Comparison of ENCODE assay signal across 20 cellular contexts in the genomic region with DNA sequence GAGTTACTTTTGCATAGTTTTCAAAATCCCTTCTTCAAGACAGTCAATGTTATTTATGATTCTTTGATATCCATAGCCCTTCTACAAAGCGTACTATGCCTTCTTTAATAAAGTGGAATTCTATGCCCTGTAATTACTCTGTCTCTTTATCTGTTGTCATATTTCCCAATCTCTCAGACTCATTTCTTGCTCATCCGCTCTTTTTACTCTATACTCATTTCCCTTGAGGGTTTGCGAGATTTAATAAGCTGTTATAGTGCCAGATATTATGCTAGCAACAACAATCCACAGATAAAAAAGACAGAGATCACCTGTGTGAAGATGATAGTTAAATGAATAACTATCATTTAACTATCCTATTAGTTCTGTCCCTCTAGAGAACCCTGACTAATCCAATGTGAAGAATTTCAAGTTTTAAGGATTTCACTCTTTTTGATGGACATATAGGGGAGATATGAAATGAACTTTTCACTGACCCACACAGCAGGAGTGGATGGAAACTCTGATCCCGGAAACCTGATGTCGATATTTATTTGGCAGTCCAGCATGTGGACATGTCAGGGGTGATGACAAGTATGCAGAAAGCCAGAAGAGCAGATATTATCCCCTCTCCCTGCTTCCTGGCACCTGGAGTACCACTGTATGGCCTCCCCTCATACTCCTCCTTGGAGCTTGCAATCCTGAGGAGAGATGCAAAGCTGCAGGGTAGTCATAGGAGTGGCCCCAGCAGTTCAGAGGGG. TPM values are rescaled to one million over a fixed set of nuclear protein-coding genes. Genes with fewer than 3 reads are reported as not detected.
A peak's percentile ranks its signal among the peaks of the same experiment; 100 is the strongest.
DNase-seq lines count a peak whose midpoint lies in the region; ATAC-seq, FAIRE-seq and TF ChIP-seq lines count a peak whose summit lies in the region.
"Had no signal": no experiment of that assay in that cellular context is flagged by ENCODE, and none has a peak within 500 bp of the region (broad histone marks: within the 10 kb centered on the region; RNA-seq: fewer than 3 reads in every experiment).

No MANE protein-coding gene starts in this region.

- H3K4me3 Mint-ChIP-seq in activated CD4-positive, alpha-beta T cell treated with anti-CD3 and anti-CD28 coated beads, Interleukin-2, amount 10 ng/mL, durations not matched to agents 24 days and 14 days, result peak overlapping the region; percentile 69
- H3K4me3 Mint-ChIP-seq in activated naive CD8-positive, alpha-beta T cell treated with anti-CD3 and anti-CD28 coated beads, Interleukin-2, amount 50 U/mL, for 24 hours, result no peak overlapping the region

- H3K27me3 Mint-ChIP-seq in activated CD4-positive, alpha-beta T cell treated with anti-CD3 and anti-CD28 coated beads, Interleukin-2, amount 10 ng/mL, durations not matched to agents 24 days and 14 days, result no peaks in the 10 kb centered on the region
- H3K27me3 Mint-ChIP-seq in activated naive CD8-positive, alpha-beta T cell treated with anti-CD3 and anti-CD28 coated beads, Interleukin-2, amount 50 U/mL, for 24 hours, result no peaks in the 10 kb centered on the region

- H3K9me2 ChIP-seq in Loucy (replicated peaks; ENCODE audit: low read depth, low read length), result no peaks in the 10 kb centered on the region

- no peaks in the 10 kb centered on the region for H3K9me3 Mint-ChIP-seq in activated CD4-positive, alpha-beta T cell treated with anti-CD3 and anti-CD28 coated beads, Interleukin-2, amount 10 ng/mL, durations not matched to agents 24 days and 14 days
- no peaks in the 10 kb centered on the region for H3K9me3 Mint-ChIP-seq in activated naive CD8-positive, alpha-beta T cell treated with anti-CD3 and anti-CD28 coated beads, Interleukin-2, amount 50 U/mL, for 24 hours

- H3K27me3 ChIP-seq in Loucy (ENCODE audit: insufficient read depth, low read length, poor library complexity, severe bottlenecking) (no peaks in the 10 kb centered on the region), neuronal stem cell (ENCODE audit: control insufficient read depth in 3 of 3, insufficient read depth in 3 of 3, low read depth in 1 of 3, low read length in 3 of 3) (no peaks in the 10 kb centered on the region)
- H3K27me3 ChIP-seq: brain microvascular endothelial cell, SJSA1 had no signal

- intact Hi-C loops in activated CD4-positive, alpha-beta T cell treated with anti-CD3 and anti-CD28 coated beads, Interleukin-2, amount 10 ng/mL, durations not matched to agents 24 days and 14 days (cut with micrococcal nuclease), result loop anchor here (5.0 kb wide), 2 partner anchors 820 to 1005 kb away; no protein-coding TSS in a partner anchor

- H2BK12ac ChIP-seq in neuronal stem cell (ENCODE audit: low read length), result no peak overlapping the region

- H4K8ac ChIP-seq in neuronal stem cell (ENCODE audit: low read depth, low read length), result no peak overlapping the region

- H4K91ac ChIP-seq in neuronal stem cell (ENCODE audit: low read depth, low read length, poor library complexity), result no peak overlapping the region

- no peak overlapping the region for H2BK5ac ChIP-seq in neuronal stem cell (ENCODE audit: low read length)

- no peak for TF ChIP-seq POLR2A in GM12891 (IDR thresholded peaks at IDR 0.05; ENCODE audit: low read depth, low read length)

- H3F3A ChIP-seq in Loucy (ENCODE audit: low read depth), result peaks cover 5% of the 10 kb centered on the region; the same call in 1 of the 2 replicates

- peak overlapping the region; percentile 87 for H3K27ac Mint-ChIP-seq in activated CD4-positive, alpha-beta T cell treated with anti-CD3 and anti-CD28 coated beads, Interleukin-2, amount 10 ng/mL, durations not matched to agents 24 days and 14 days
- H3K27ac Mint-ChIP-seq in activated naive CD8-positive, alpha-beta T cell treated with anti-CD3 and anti-CD28 coated beads, Interleukin-2, amount 50 U/mL, for 24 hours, result peak overlapping the region; percentile 71

- no peak overlapping the region for H2AK5ac ChIP-seq in neuronal stem cell (ENCODE audit: low read depth, low read length)

- H2AFZ ChIP-seq in Loucy (ENCODE audit: low read length) (no peak overlapping the region), neuronal stem cell (ENCODE audit: low read length) (no peak overlapping the region)

- H3K27ac ChIP-seq in neuronal stem cell (replicated peaks; ENCODE audit: low read length), result no peak overlapping the region
- H3K27ac ChIP-seq: coronary artery had no signal

- no peak for FAIRE-seq in GM12891 (lab: Jason Lieb, UNC)
- FAIRE-seq: A204.1, RCC 7860 had no signal

- no CpG with 5 or more reads among the region's 5 CpGs for WGBS in neuronal stem cell (ENCODE audit: extremely low coverage in 2 of 2, insufficient read length in 2 of 2, insufficient replicate concordance in 1 of 2), 2 donors

- ATAC-seq in activated naive CD8-positive, alpha-beta T cell treated with anti-CD3 and anti-CD28 coated beads, Interleukin-2, amount 50 U/mL, for 24 hours, result no peak

- no peak overlapping the region for H3K14ac ChIP-seq in neuronal stem cell (ENCODE audit: low read length)

- H2BK15ac ChIP-seq in neuronal stem cell (ENCODE audit: low read length), result no peak overlapping the region

- DNase-seq in activated CD4-positive, alpha-beta T cell treated with anti-CD3 and anti-CD28 coated beads, Interleukin-2, amount 10 ng/mL, durations not matched to agents 24 days and 14 days, result no peak
- no peak for DNase-seq in activated CD4-positive, alpha-beta T cell treated with anti-CD3 and anti-CD28 coated beads for 1 hour
- DNase-seq in activated naive CD8-positive, alpha-beta T cell treated with anti-CD3 and anti-CD28 coated beads, Interleukin-2, amount 50 U/mL, for 24 hours, result no peak
- DNase-seq in neuronal stem cell (ENCODE audit: low spot score) (no peak), GM12891 (ENCODE audit: insufficient read length, low spot score) (no peak), islet precursor cell (no peak), NCI-H2196 (lab: John Stamatoyannopoulos, UW; ENCODE audit: unreplicated experiment) (no peak)
- DNase-seq: activated CD4-positive, CD25-positive, alpha-beta regulatory T cell; brain microvascular endothelial cell; C1 segment of cervical spinal cord; NCI-H1105; NCI-H2081; NK-92 treated with Interleukin-12 subunit alpha and Interleukin-12 subunit beta, amount 100 ng/mL, for 24 hours; nucleus accumbens; substantia nigra had no signal

- H3K4me2 ChIP-seq in Loucy (ENCODE audit: low read depth, low read length, poor library complexity, severe bottlenecking) (peak overlapping the region; percentile 74), neuronal stem cell (ENCODE audit: insufficient read depth, low read length, poor library complexity, severe bottlenecking) (no peak overlapping the region)

- H3K4me1 ChIP-seq in Loucy (ENCODE audit: insufficient read depth, low read length, poor library complexity, severe bottlenecking), result peaks cover 75% of the 10 kb centered on the region
- H3K4me1 ChIP-seq in neuronal stem cell (ENCODE audit: control insufficient read depth in 2 of 2, insufficient read depth in 1 of 2, low read depth in 1 of 2, low read length in 2 of 2), result peaks cover 16 to 20% of the 10 kb centered on the region in 2 donors

- no peak overlapping the region for H3K4ac ChIP-seq in neuronal stem cell (ENCODE audit: low read length)

- H3K36me3 ChIP-seq in Loucy (ENCODE audit: insufficient read depth, low read length) (no peaks in the 10 kb centered on the region), neuronal stem cell (replicated peaks in 1 of 2; ENCODE audit: control insufficient read depth in 2 of 2, insufficient read depth in 2 of 2, low read length in 2 of 2) (no peaks in the 10 kb centered on the region)

- H3K9me3 ChIP-seq in Loucy (ENCODE audit: insufficient read depth, low read depth, low read length) (no peaks in the 10 kb centered on the region), neuronal stem cell (replicated peaks in 1 of 2; ENCODE audit: control insufficient read depth in 2 of 2, insufficient read depth in 1 of 2, low read depth in 1 of 2, low read length in 2 of 2) (no peaks in the 10 kb centered on the region)
- H3K9me3 ChIP-seq: SJSA1 had no signal

- peaks cover 18% of the 10 kb centered on the region for H3K79me2 ChIP-seq in Loucy (ENCODE audit: insufficient read depth, low read length)

- peak overlapping the region; percentile 5 for H3K18ac ChIP-seq in neuronal stem cell (ENCODE audit: low read length)

- peak overlapping the region; percentile 64 for H3K4me3 ChIP-seq in Loucy (ENCODE audit: low read length, poor library complexity, severe bottlenecking)
- no peak overlapping the region for H3K4me3 ChIP-seq in neuronal stem cell (ENCODE audit: low read length in 2 of 2)
- H3K4me3 ChIP-seq: coronary artery, SJSA1 had no signal

- peaks cover 68% of the 10 kb centered on the region for H3K36me3 Mint-ChIP-seq in activated CD4-positive, alpha-beta T cell treated with anti-CD3 and anti-CD28 coated beads, Interleukin-2, amount 10 ng/mL, durations not matched to agents 24 days and 14 days (ENCODE audit: low read depth)
- peaks cover 14% of the 10 kb centered on the region for H3K36me3 Mint-ChIP-seq in activated naive CD8-positive, alpha-beta T cell treated with anti-CD3 and anti-CD28 coated beads, Interleukin-2, amount 50 U/mL, for 24 hours (ENCODE audit: low read depth)

- H3K9ac ChIP-seq in Loucy (ENCODE audit: low read depth, low read length, poor library complexity, severe bottlenecking) (peak overlapping the region; percentile 57), neuronal stem cell (ENCODE audit: low read depth, low read length, poor library complexity) (no peak overlapping the region)

- H3K23ac ChIP-seq in neuronal stem cell (ENCODE audit: low read depth, low read length, poor library complexity), result no peak overlapping the region

- TF ChIP-seq CTCF in Loucy (conservative IDR thresholded peaks at IDR 0.05; ENCODE audit: low read length), result no peak

- no peaks in the 10 kb centered on the region for H3K79me1 ChIP-seq in neuronal stem cell (ENCODE audit: low read depth, low read length)

- H3K4me1 Mint-ChIP-seq in activated CD4-positive, alpha-beta T cell treated with anti-CD3 and anti-CD28 coated beads, Interleukin-2, amount 10 ng/mL, durations not matched to agents 24 days and 14 days, result peaks cover 65% of the 10 kb centered on the region
- H3K4me1 Mint-ChIP-seq in activated naive CD8-positive, alpha-beta T cell treated with anti-CD3 and anti-CD28 coated beads, Interleukin-2, amount 50 U/mL, for 24 hours, result peaks cover 49% of the 10 kb centered on the region

- no peaks in the 10 kb centered on the region for H4K20me1 ChIP-seq in Loucy (ENCODE audit: insufficient read depth, low read length, poor library complexity, severe bottlenecking)

- H2BK120ac ChIP-seq in neuronal stem cell (ENCODE audit: low read depth, low read length), result no peak overlapping the region

TF ChIP-seq in GM12891, 5 proteins besides CTCF, POLR2A, EP300 and RAD21:
- TF ChIP-seq SPI1 (IDR thresholded peaks at IDR 0.05; ENCODE audit: low read depth, low read length) (no peak), POU2F2 (IDR thresholded peaks at IDR 0.05; ENCODE audit: low read depth, low read length) (no peak), PAX5 (IDR thresholded peaks at IDR 0.05; ENCODE audit: insufficient read depth, low read length, severe bottlenecking) (no peak), TAF1 (IDR thresholded peaks at IDR 0.05; ENCODE audit: low read depth, low read length) (no peak)

RNA-seq across cellular contexts. Expression of a gene that starts 49.7 kb away (rescaled TPM):
- total RNA-seq in activated CD4-positive, alpha-beta T cell treated with anti-CD3 and anti-CD28 coated beads, Interleukin-2, amount 10 ng/mL, durations not matched to agents 24 days and 14 days, result 25.9 and 26.9 TPM in 2 replicates
- not detected for polyA plus RNA-seq in neuronal stem cell (2013, experiment 1 of 2)
- polyA plus RNA-seq in neuronal stem cell (2013, experiment 2 of 2), result not detected
- 17.7 TPM for polyA plus RNA-seq in GM12891 (2012; ENCODE audit: low read depth, missing spikeins)
